Comparison of ENCODE assay signal across 9 cellular contexts in genomic region chr1:172778461-172779455, GRCh38.
DNase-seq lines count a peak whose midpoint lies in the region; ATAC-seq and TF ChIP-seq lines count a peak whose summit lies in the region.
"Had no signal": no experiment of that assay in that cellular context is flagged by ENCODE, and none has a peak within 500 bp of the region (broad histone marks: within the 10 kb centered on the region; RNA-seq: fewer than 3 reads in every experiment).

No MANE protein-coding gene starts in this region.

- H3K4me3 Mint-ChIP-seq in activated CD4-positive, alpha-beta memory T cell treated with anti-CD3 and anti-CD28 coated beads, Interleukin-2, amount 10 ng/mL, durations not matched to agents 7 days and 5 days: no peak overlapping the region

- in situ Hi-C loops in GM13977 (cut with MboI; ENCODE audit: low pct_unique_long_range_greater_than_20kb, low sequenced_read_pairs, unreplicated experiment) (no loop called here), G401 (cut with HindIII; ENCODE audit: low sequenced_read_pairs) (no loop called here)

- peaks cover 32% of the 10 kb centered on the region for H3K27me3 Mint-ChIP-seq in activated CD4-positive, alpha-beta memory T cell treated with anti-CD3 and anti-CD28 coated beads, Interleukin-2, amount 10 ng/mL, durations not matched to agents 7 days and 5 days

- H3K27ac ChIP-seq in HCT116 (ENCODE audit: low read depth, low read length): no peak overlapping the region
- no peak overlapping the region for H3K27ac ChIP-seq in PC-3 (ENCODE audit: low read length)
- peak overlapping the region; percentile 70 for H3K27ac ChIP-seq in lower lobe of right lung
- no peak overlapping the region for H3K27ac ChIP-seq in RWPE1

- intact Hi-C loops in HCT116 (cut with micrococcal nuclease) (no loop called here), PC-3 (cut with micrococcal nuclease) (no loop called here), lower lobe of right lung (cut with DNase I) (no loop called here)

- ATAC-seq in HCT116 (no peak), PC-3 (peak; percentile 58), lower lobe of right lung (peak in 1 of 2 donors; percentile 7)

- peaks cover 21% of the 10 kb centered on the region for H3K4me1 Mint-ChIP-seq in activated CD4-positive, alpha-beta memory T cell treated with anti-CD3 and anti-CD28 coated beads, Interleukin-2, amount 10 ng/mL, durations not matched to agents 7 days and 5 days

- TF ChIP-seq POLR2A in HCT116 (IDR thresholded peaks at IDR 0.05; ENCODE audit: borderline replicate concordance, extremely low read depth, insufficient read depth, insufficient read length): no peak

- H2AFZ ChIP-seq in HCT116 (ENCODE audit: low read depth, low read length, poor library complexity, severe bottlenecking) (no peak overlapping the region), PC-3 (ENCODE audit: low read length) (peak overlapping the region; percentile 7; the same call in 1 of the 2 replicates)

- TF ChIP-seq CTCF in GM13977 (IDR thresholded peaks at IDR 0.05; ENCODE audit: extremely low read depth, insufficient read depth, missing control alignments) (peak; percentile 48), HCT116 (IDR thresholded peaks at IDR 0.05 in 2 of 3, conservative IDR thresholded peaks at IDR 0.05 in 1 of 3; ENCODE audit: borderline replicate concordance in 1 of 3, insufficient read depth in 1 of 3, low read depth in 2 of 3, low read length in 2 of 3) (peak; percentile 8 to 26 (median 20); a peak in 3 of 6 replicates), PC-3 (conservative IDR thresholded peaks at IDR 0.05; ENCODE audit: low read depth, low read length) (peak; percentile 68), lower lobe of right lung (IDR thresholded peaks at IDR 0.05) (peak; percentile 29), RWPE1 (conservative IDR thresholded peaks at IDR 0.05; ENCODE audit: low read depth) (no peak)

- RAD21 ChIA-PET in HCT116 (lab: Charles Lee; ENCODE audit: low non-redundant PET in 1 of 2, low total read pairs in 2 of 2, uncharacterized antibody in 2 of 2, unreplicated experiment in 2 of 2): no interaction called here

- H4K20me1 ChIP-seq in HCT116 (ENCODE audit: insufficient read depth): no peaks in the 10 kb centered on the region
- no peaks in the 10 kb centered on the region for H4K20me1 ChIP-seq in PC-3 (ENCODE audit: low read length)

- TF ChIP-seq RAD21 in HCT116 (IDR thresholded peaks at IDR 0.05; ENCODE audit: low read depth): no peak

- H3K79me2 ChIP-seq in HCT116 (ENCODE audit: insufficient read depth, low read length) (no peaks in the 10 kb centered on the region), PC-3 (ENCODE audit: low read length) (no peaks in the 10 kb centered on the region)

- H3K27me3 ChIP-seq in HCT116 (ENCODE audit: insufficient read depth, low read length) (no peaks in the 10 kb centered on the region), PC-3 (ENCODE audit: low read length) (no peaks in the 10 kb centered on the region), lower lobe of right lung (ENCODE audit: low read depth) (no peaks in the 10 kb centered on the region)

- no peaks in the 10 kb centered on the region for H3K9me3 Mint-ChIP-seq in activated CD4-positive, alpha-beta memory T cell treated with anti-CD3 and anti-CD28 coated beads, Interleukin-2, amount 10 ng/mL, durations not matched to agents 7 days and 5 days

- H3K4me3 ChIP-seq in HCT116 (replicated peaks in 1 of 2; ENCODE audit: low read depth in 1 of 2, low read length in 2 of 2) (no peak overlapping the region), PC-3 (ENCODE audit: low read length) (no peak overlapping the region), lower lobe of right lung (peak overlapping the region; percentile 14)
- H3K4me3 ChIP-seq: skin epidermis had no signal

- H3K4me1 ChIP-seq in HCT116 (ENCODE audit: control insufficient read depth in 1 of 2, insufficient read depth in 2 of 2, low read length in 2 of 2) (no peaks in the 10 kb centered on the region), PC-3 (ENCODE audit: insufficient read depth, low read length) (no peaks in the 10 kb centered on the region), lower lobe of right lung (no peaks in the 10 kb centered on the region)

- H3K36me3 ChIP-seq in HCT116 (ENCODE audit: control insufficient read depth in 1 of 2, insufficient read depth in 2 of 2, low read length in 2 of 2) (no peaks in the 10 kb centered on the region), PC-3 (ENCODE audit: low read depth, low read length) (no peaks in the 10 kb centered on the region), lower lobe of right lung (no peaks in the 10 kb centered on the region)

- DNase-seq in GM13977 (ENCODE audit: low spot score) (peak; percentile 28), HCT116 (ENCODE audit: low read depth, low spot score) (no peak), PC-3 (peak; percentile 52), lower lobe of right lung (no peak), G401 (ENCODE audit: low spot score) (no peak), nucleus accumbens (lab: John Stamatoyannopoulos, UW) (no peak), RWPE1 (ENCODE audit: low spot score) (no peak)
- no peak for DNase-seq in activated CD4-positive, alpha-beta memory T cell treated with anti-CD3 and anti-CD28 coated beads, Interleukin-2, amount 10 ng/mL, durations not matched to agents 7 days and 5 days

- CTCF ChIA-PET in HCT116 (lab: Charles Lee) (interaction anchor here (0.8 to 1.3 kb wide), 4 partner anchors 8 to 424 kb away, joined by 3 to 6 read pairs (median 4); no protein-coding TSS in a partner anchor), PC-3 (lab: Charles Lee) (interaction anchor here (0.6 to 1.1 kb wide), 4 partner anchors 10 to 47 kb away, joined by 3 to 7 read pairs (median 5); no protein-coding TSS in a partner anchor), RWPE1 (lab: Yijun Ruan, JAX) (interaction anchor here (0.6 kb wide), 2 partner anchors 34 to 1453 kb away, joined by 3 read pairs; no protein-coding TSS in a partner anchor)
- CTCF ChIA-PET in activated CD4-positive, alpha-beta memory T cell treated with anti-CD3 and anti-CD28 coated beads, Interleukin-2, amount 10 ng/mL, durations not matched to agents 7 days and 5 days (lab: Charles Lee): interaction anchor here (0.8 to 1.7 kb wide), 8 partner anchors 34 to 424 kb away, joined by 3 to 7 read pairs (median 5); no protein-coding TSS in a partner anchor

- H3K4me2 ChIP-seq in HCT116 (ENCODE audit: low read length) (no peak overlapping the region), PC-3 (ENCODE audit: low read length) (peak overlapping the region; percentile 13)

- H3K9me2 ChIP-seq in HCT116 (ENCODE audit: insufficient read depth) (no peaks in the 10 kb centered on the region), PC-3 (replicated peaks; ENCODE audit: low read length) (peaks cover 4% of the 10 kb centered on the region; the same call in 1 of the 2 replicates)

- no peak overlapping the region for H3K27ac Mint-ChIP-seq in activated CD4-positive, alpha-beta memory T cell treated with anti-CD3 and anti-CD28 coated beads, Interleukin-2, amount 10 ng/mL, durations not matched to agents 7 days and 5 days

- H3K9me3 ChIP-seq in HCT116 (ENCODE audit: control insufficient read depth in 1 of 2, insufficient read depth in 1 of 2, low read depth in 1 of 2, low read length in 2 of 2) (peaks cover 0 to 4% of the 10 kb centered on the region in 2 experiments; a peak in 1 of 4 replicates), PC-3 (ENCODE audit: low read length) (peaks cover 9% of the 10 kb centered on the region; the same call in 1 of the 2 replicates), lower lobe of right lung (peaks cover 6% of the 10 kb centered on the region)

- H3K9ac ChIP-seq in HCT116 (ENCODE audit: low read length): no peak overlapping the region
- H3K9ac ChIP-seq in PC-3 (ENCODE audit: low read length): no peak overlapping the region

- H3K36me3 Mint-ChIP-seq in activated CD4-positive, alpha-beta memory T cell treated with anti-CD3 and anti-CD28 coated beads, Interleukin-2, amount 10 ng/mL, durations not matched to agents 7 days and 5 days (ENCODE audit: low read depth): peaks cover 3% of the 10 kb centered on the region

- no TSS peak for BruUV-seq in HCT116 (replicated peaks; lab: Mats Ljungman, UMichigan)
- no TSS peak for BruUV-seq in PC-3 (replicated peaks; lab: Mats Ljungman, UMichigan)

- POLR2A ChIA-PET in HCT116 (lab: Charles Lee): no interaction called here
- POLR2A ChIA-PET in PC-3 (lab: Charles Lee; ENCODE audit: unreplicated experiment): no interaction called here
- POLR2A ChIA-PET in activated CD4-positive, alpha-beta memory T cell treated with anti-CD3 and anti-CD28 coated beads, Interleukin-2, amount 10 ng/mL, durations not matched to agents 7 days and 5 days (lab: Charles Lee): interaction anchor here (1.0 to 1.3 kb wide), 2 partner anchors 22 to 40 kb away, joined by 3 to 4 read pairs; no protein-coding TSS in a partner anchor
- POLR2A ChIA-PET in RWPE1 (lab: Yijun Ruan, JAX; ENCODE audit: low non-redundant PET): no interaction called here

- H3F3A ChIP-seq in PC-3 (ENCODE audit: low read length, unreplicated experiment): no peaks in the 10 kb centered on the region

TF ChIP-seq in HCT116, 20 proteins besides CTCF, POLR2A, EP300 and RAD21 (continues in another document):
- no peak for TF ChIP-seq EZH2phosphoT487 (IDR thresholded peaks at IDR 0.05; ENCODE audit: borderline replicate concordance)
- TF ChIP-seq JUND (IDR thresholded peaks at IDR 0.05): no peak
- no peak for TF ChIP-seq YY1 (IDR thresholded peaks at IDR 0.05; ENCODE audit: extremely low read depth, insufficient replicate concordance, low read depth, low read length)
- no peak for TF ChIP-seq ZFX (IDR thresholded peaks at IDR 0.05)
- no peak for TF ChIP-seq SIN3A (IDR thresholded peaks at IDR 0.05; ENCODE audit: low read depth)

Comparison
In these comparisons a context has a peak if more than half of its experiments do, and no peak if none do; other contexts are left out.
1. DNase-seq: peak in GM13977 (single experiment) and PC-3 (single experiment); none in HCT116 (single experiment), lower lobe of right lung (single experiment), G401 (single experiment), activated CD4-positive, alpha-beta memory T cell treated with anti-CD3 and anti-CD28 coated beads, Interleukin-2, amount 10 ng/mL, durations not matched to agents 7 days and 5 days (single experiment), nucleus accumbens (0 of 56) and RWPE1 (single experiment).